In genomic region chr2:96404446-96405373, GRCh38 we compare ENCODE assay signal across 12 cellular contexts.
A peak's percentile ranks its signal among the peaks of the same experiment; 100 is the strongest.
DNase-seq lines count a peak whose midpoint lies in the region; ATAC-seq and TF ChIP-seq lines count a peak whose summit lies in the region.
"Had no signal": no experiment of that assay in that cellular context is flagged by ENCODE, and none has a peak within 500 bp of the region (broad histone marks: within the 10 kb centered on the region; RNA-seq: fewer than 3 reads in every experiment).

No MANE protein-coding gene starts in this region.

- H4K20me1 ChIP-seq in BLaER1 treated with 17β-estradiol and CSF1 and Interleukin-3, amounts not matched to agents 10 nM and 100 nM: no peaks in the 10 kb centered on the region

- peak overlapping the region; percentile 48 to 84 (median 71) for H3K4me2 ChIP-seq in BLaER1 treated with 17β-estradiol and CSF1 and Interleukin-3, amounts not matched to agents 10 nM and 100 nM

- H3K36me3 ChIP-seq in BLaER1 treated with 17β-estradiol and CSF1 and Interleukin-3, amounts not matched to agents 10 nM and 100 nM: no peaks in the 10 kb centered on the region
- H3K36me3 ChIP-seq in body of pancreas (replicated peaks in 1 of 2; ENCODE audit: insufficient read depth in 1 of 2, low read depth in 2 of 2) (no peaks in the 10 kb centered on the region), mucosa of descending colon (ENCODE audit: low read depth) (no peaks in the 10 kb centered on the region)
- H3K36me3 ChIP-seq: breast epithelium, HAP-1 had no signal

- intact Hi-C loops in body of pancreas (cut with DNase I) (loop anchor here (5.0 kb wide), 1 partner anchor 108 kb away; no protein-coding TSS in a partner anchor), mucosa of descending colon (cut with DNase I, micrococcal nuclease) (loop anchor here in 1 of 2 donors (5.0 kb wide), 1 partner anchor 103 kb away; the partner anchor contains the start of gene NEURL3)

- H3K36me3 Mint-ChIP-seq in natural killer cell treated with Interleukin-12 subunit alpha and Interleukin-12 subunit beta and Interleukin-15 and Interleukin-18, amount 100 ng/mL, for 72 hours: no peaks in the 10 kb centered on the region
- H3K36me3 Mint-ChIP-seq in stimulated activated effector memory CD8-positive, alpha-beta T cell treated with anti-CD3 and anti-CD28 coated beads, Interleukin-12 subunit alpha, Interleukin-12 subunit beta, amount 100 ng/mL, for 72 hours: no peaks in the 10 kb centered on the region

- H3K27me3 Mint-ChIP-seq in natural killer cell treated with Interleukin-12 subunit alpha and Interleukin-12 subunit beta and Interleukin-15 and Interleukin-18, amount 100 ng/mL, for 72 hours: no peaks in the 10 kb centered on the region
- H3K27me3 Mint-ChIP-seq: activated CD8-positive, alpha-beta T cell treated with anti-CD3 and anti-CD28 coated beads for 36 hours had no signal

- TF ChIP-seq POLR2A in body of pancreas (IDR thresholded peaks at IDR 0.05): no peak

- H3K9ac ChIP-seq in BLaER1 treated with 17β-estradiol and CSF1 and Interleukin-3, amounts not matched to agents 10 nM and 100 nM: peak overlapping the region in 2 of 11 experiments; percentile 4 to 15; a peak in 1 of 22 replicates

- 35 to 49% methylated on average over 10 to 13 of the region's 13 CpGs for WGBS in body of pancreas, 2 donors

- H3K27me3 ChIP-seq in BLaER1 treated with 17β-estradiol and CSF1 and Interleukin-3, amounts not matched to agents 10 nM and 100 nM: no peaks in the 10 kb centered on the region
- H3K27me3 ChIP-seq in body of pancreas: no peaks in the 10 kb centered on the region
- H3K27me3 ChIP-seq: breast epithelium had no signal

- no peak overlapping the region for H3K4me3 ChIP-seq in BLaER1 treated with 17β-estradiol and CSF1 and Interleukin-3, amounts not matched to agents 10 nM and 100 nM
- H3K4me3 ChIP-seq in body of pancreas (no peak overlapping the region), mucosa of descending colon (no peak overlapping the region)
- H3K4me3 ChIP-seq: breast epithelium, HAP-1 had no signal

- H3K4me1 Mint-ChIP-seq in natural killer cell treated with Interleukin-12 subunit alpha and Interleukin-12 subunit beta and Interleukin-15 and Interleukin-18, amount 100 ng/mL, for 72 hours (ENCODE audit: low read depth in 2 of 2): peaks cover 16 to 17% of the 10 kb centered on the region in 2 donors
- peaks cover 24% of the 10 kb centered on the region for H3K4me1 Mint-ChIP-seq in stimulated activated effector memory CD8-positive, alpha-beta T cell treated with anti-CD3 and anti-CD28 coated beads, Interleukin-12 subunit alpha, Interleukin-12 subunit beta, amount 100 ng/mL, for 72 hours

- TF ChIP-seq CTCF in body of pancreas (IDR thresholded peaks at IDR 0.05): no peak
- TF ChIP-seq CTCF in mucosa of descending colon (IDR thresholded peaks at IDR 0.05): no peak

- no peaks in the 10 kb centered on the region for H3K9me3 ChIP-seq in BLaER1 treated with 17β-estradiol and CSF1 and Interleukin-3, amounts not matched to agents 10 nM and 100 nM (replicated peaks in 1 of 11)
- no peaks in the 10 kb centered on the region for H3K9me3 ChIP-seq in body of pancreas
- H3K9me3 ChIP-seq in mucosa of descending colon: no peaks in the 10 kb centered on the region
- H3K9me3 ChIP-seq: breast epithelium, HAP-1 had no signal

- DNase-seq in NCI-H128 (lab: John Stamatoyannopoulos, UW; ENCODE audit: unreplicated experiment): peak; percentile 42
- DNase-seq in body of pancreas: peak; percentile 44 to 72 (median 67)
- peak in 2 of 3 donors; percentile 54 to 60 for DNase-seq in mucosa of descending colon
- DNase-seq in HPDE6-E6E7 (ENCODE audit: extremely low spot score): no peak
- no peak for DNase-seq in SW 1271 (lab: John Stamatoyannopoulos, UW)
- DNase-seq in natural killer cell treated with Interleukin-12 subunit alpha and Interleukin-12 subunit beta and Interleukin-15 and Interleukin-18, amount 100 ng/mL, for 72 hours (ENCODE audit: low spot score): no peak
- no peak for DNase-seq in stimulated activated effector memory CD8-positive, alpha-beta T cell treated with anti-CD3 and anti-CD28 coated beads, Interleukin-12 subunit alpha, Interleukin-12 subunit beta, amount 100 ng/mL, for 72 hours (ENCODE audit: low spot score in 2 of 2)
- DNase-seq: activated CD8-positive, alpha-beta T cell treated with anti-CD3 and anti-CD28 coated beads for 36 hours; foreskin fibroblast had no signal

- ATAC-seq in body of pancreas (peak; percentile 35), mucosa of descending colon (peak; percentile 83)
- ATAC-seq in natural killer cell treated with Interleukin-12 subunit alpha and Interleukin-12 subunit beta and Interleukin-15 and Interleukin-18, amount 100 ng/mL, for 72 hours: no peak
- no peak for ATAC-seq in stimulated activated effector memory CD8-positive, alpha-beta T cell treated with anti-CD3 and anti-CD28 coated beads, Interleukin-12 subunit alpha, Interleukin-12 subunit beta, amount 100 ng/mL, for 72 hours
- ATAC-seq: activated CD8-positive, alpha-beta T cell treated with anti-CD3 and anti-CD28 coated beads for 36 hours had no signal

- H3K4me3 Mint-ChIP-seq in natural killer cell treated with Interleukin-12 subunit alpha and Interleukin-12 subunit beta and Interleukin-15 and Interleukin-18, amount 100 ng/mL, for 72 hours: no peak overlapping the region
- H3K4me3 Mint-ChIP-seq in stimulated activated effector memory CD8-positive, alpha-beta T cell treated with anti-CD3 and anti-CD28 coated beads, Interleukin-12 subunit alpha, Interleukin-12 subunit beta, amount 100 ng/mL, for 72 hours: no peak overlapping the region
- H3K4me3 Mint-ChIP-seq: activated CD8-positive, alpha-beta T cell treated with anti-CD3 and anti-CD28 coated beads for 36 hours had no signal

- no peak overlapping the region for H3K27ac Mint-ChIP-seq in natural killer cell treated with Interleukin-12 subunit alpha and Interleukin-12 subunit beta and Interleukin-15 and Interleukin-18, amount 100 ng/mL, for 72 hours
- no peak overlapping the region for H3K27ac Mint-ChIP-seq in stimulated activated effector memory CD8-positive, alpha-beta T cell treated with anti-CD3 and anti-CD28 coated beads, Interleukin-12 subunit alpha, Interleukin-12 subunit beta, amount 100 ng/mL, for 72 hours
- H3K27ac Mint-ChIP-seq: activated CD8-positive, alpha-beta T cell treated with anti-CD3 and anti-CD28 coated beads for 36 hours had no signal

- H3K4me1 ChIP-seq in BLaER1 treated with 17β-estradiol and CSF1 and Interleukin-3, amounts not matched to agents 10 nM and 100 nM: peaks cover 39 to 91% (median 85%) of the 10 kb centered on the region in 10 experiments
- H3K4me1 ChIP-seq in body of pancreas: peaks cover 31% of the 10 kb centered on the region
- peaks cover 8% of the 10 kb centered on the region for H3K4me1 ChIP-seq in mucosa of descending colon (ENCODE audit: low read depth)

- H3K27ac ChIP-seq in BLaER1 treated with 17β-estradiol and CSF1 and Interleukin-3, amounts not matched to agents 10 nM and 100 nM: peak overlapping the region in 3 of 11 experiments; percentile 8 to 23 (median 22); a peak in 1 of 22 replicates
- peak overlapping the region in 1 of 4 donors; percentile 11 for H3K27ac ChIP-seq in body of pancreas
- H3K27ac ChIP-seq: breast epithelium had no signal

- H3K9me3 Mint-ChIP-seq in natural killer cell treated with Interleukin-12 subunit alpha and Interleukin-12 subunit beta and Interleukin-15 and Interleukin-18, amount 100 ng/mL, for 72 hours: no peaks in the 10 kb centered on the region
- no peaks in the 10 kb centered on the region for H3K9me3 Mint-ChIP-seq in stimulated activated effector memory CD8-positive, alpha-beta T cell treated with anti-CD3 and anti-CD28 coated beads, Interleukin-12 subunit alpha, Interleukin-12 subunit beta, amount 100 ng/mL, for 72 hours
- H3K9me3 Mint-ChIP-seq: activated CD8-positive, alpha-beta T cell treated with anti-CD3 and anti-CD28 coated beads for 36 hours had no signal

Comparison
In these comparisons a context has a peak if more than half of its experiments do, and no peak if none do; other contexts are left out.
1. DNase-seq: peak in NCI-H128 (single experiment), body of pancreas (4 of 4) and mucosa of descending colon (2 of 3); none in HPDE6-E6E7 (single experiment), SW 1271 (0 of 2), natural killer cell treated with Interleukin-12 subunit alpha and Interleukin-12 subunit beta and Interleukin-15 and Interleukin-18, amount 100 ng/mL, for 72 hours (single experiment) and stimulated activated effector memory CD8-positive, alpha-beta T cell treated with anti-CD3 and anti-CD28 coated beads, Interleukin-12 subunit alpha, Interleukin-12 subunit beta, amount 100 ng/mL, for 72 hours (0 of 2).
2. ATAC-seq: peak in body of pancreas (single experiment) and mucosa of descending colon (single experiment); none in natural killer cell treated with Interleukin-12 subunit alpha and Interleukin-12 subunit beta and Interleukin-15 and Interleukin-18, amount 100 ng/mL, for 72 hours (0 of 2) and stimulated activated effector memory CD8-positive, alpha-beta T cell treated with anti-CD3 and anti-CD28 coated beads, Interleukin-12 subunit alpha, Interleukin-12 subunit beta, amount 100 ng/mL, for 72 hours (single experiment).